ENCODE assay signal across 1 cellular context in the genomic region with DNA sequence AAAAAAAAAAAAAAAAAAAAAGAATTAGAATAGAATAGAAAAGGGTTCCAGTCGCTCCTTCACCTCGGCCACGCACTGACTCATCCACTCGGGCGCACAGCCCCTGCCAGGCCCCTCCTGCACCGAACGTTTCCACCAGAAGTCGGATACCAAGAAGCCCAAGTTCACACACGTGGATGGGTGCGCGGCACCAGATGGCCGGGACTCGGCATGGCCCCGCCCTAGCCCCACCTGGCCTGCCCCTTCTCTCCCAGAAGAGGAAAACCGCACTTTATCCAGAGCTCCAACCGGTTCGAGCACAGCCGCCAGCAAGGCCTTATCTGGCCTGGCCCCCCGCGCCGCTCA.
A peak's percentile ranks its signal among the peaks of the same experiment; 100 is the strongest.
TF ChIP-seq lines count a peak whose summit lies in the region.

No MANE protein-coding gene starts in this region.

TF ChIP-seq in H1, 55 proteins besides CTCF, POLR2A, EP300 and RAD21:
- no peak for TF ChIP-seq RBBP5 (IDR thresholded peaks at IDR 0.05; ENCODE audit: borderline replicate concordance, low read depth, low read length)
- TF ChIP-seq SAP30 (IDR thresholded peaks at IDR 0.05; ENCODE audit: insufficient read depth, insufficient replicate concordance, low read length), result no peak
- no peak for TF ChIP-seq CHD2 (IDR thresholded peaks at IDR 0.05; ENCODE audit: low read length)
- no peak for TF ChIP-seq FOSL1 (IDR thresholded peaks at IDR 0.05; ENCODE audit: insufficient read depth, low read depth, low read length)
- TF ChIP-seq HDAC2 (IDR thresholded peaks at IDR 0.05; ENCODE audit: borderline replicate concordance in 1 of 2, low read depth in 2 of 2, low read length in 2 of 2), result no peak
- no peak for TF ChIP-seq JUND (IDR thresholded peaks at IDR 0.05; ENCODE audit: low read length)
- TF ChIP-seq CHD1 (IDR thresholded peaks at IDR 0.05; ENCODE audit: low read depth, low read length), result no peak
- TF ChIP-seq, protein P1, sequence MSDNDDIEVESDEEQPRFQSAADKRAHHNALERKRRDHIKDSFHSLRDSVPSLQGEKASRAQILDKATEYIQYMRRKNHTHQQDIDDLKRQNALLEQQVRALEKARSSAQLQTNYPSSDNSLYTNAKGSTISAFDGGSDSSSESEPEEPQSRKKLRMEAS (IDR thresholded peaks at IDR 0.05), result peak; percentile 68
- TF ChIP-seq, protein P2, sequence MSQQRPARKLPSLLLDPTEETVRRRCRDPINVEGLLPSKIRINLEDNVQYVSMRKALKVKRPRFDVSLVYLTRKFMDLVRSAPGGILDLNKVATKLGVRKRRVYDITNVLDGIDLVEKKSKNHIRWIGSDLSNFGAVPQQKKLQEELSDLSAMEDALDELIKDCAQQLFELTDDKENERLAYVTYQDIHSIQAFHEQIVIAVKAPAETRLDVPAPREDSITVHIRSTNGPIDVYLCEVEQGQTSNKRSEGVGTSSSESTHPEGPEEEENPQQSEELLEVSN (IDR thresholded peaks at IDR 0.05), result peak; percentile 53
- TF ChIP-seq CTBP2 (IDR thresholded peaks at IDR 0.05; ENCODE audit: borderline replicate concordance, insufficient read depth, insufficient read length, low read length), result no peak
- no peak for TF ChIP-seq POLR2AphosphoS5 (IDR thresholded peaks at IDR 0.05; ENCODE audit: low read depth, low read length)
- TF ChIP-seq PHF8 (conservative IDR thresholded peaks at IDR 0.05; ENCODE audit: low read depth, low read length), result no peak
